Comparison of ENCODE assay signal across 17 cellular contexts in the genomic region with DNA sequence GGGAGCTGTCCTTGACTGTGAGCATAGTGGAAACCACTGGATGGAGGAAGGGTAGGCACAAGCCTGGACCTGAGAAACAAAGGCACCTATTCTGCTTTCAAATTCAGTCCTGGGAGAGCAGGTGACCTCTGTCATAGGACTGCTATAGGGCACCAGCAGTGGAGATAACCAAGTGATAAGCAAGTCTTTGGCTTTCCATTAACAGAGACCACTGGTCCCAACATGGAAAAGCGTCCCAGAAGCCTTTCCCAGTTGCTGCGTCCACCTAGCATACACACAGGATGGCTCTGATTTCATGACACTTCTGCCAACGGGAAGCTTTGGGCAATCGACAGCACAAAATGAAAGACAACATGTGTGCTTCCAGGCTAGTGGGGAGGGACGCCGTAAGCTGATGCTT. TPM values are rescaled to one million over a fixed set of nuclear protein-coding genes. Genes with fewer than 3 reads are reported as not detected.
DNase-seq lines count a peak whose midpoint lies in the region; ATAC-seq, FAIRE-seq and TF ChIP-seq lines count a peak whose summit lies in the region.
"Had no signal": no experiment of that assay in that cellular context is flagged by ENCODE, and none has a peak within 500 bp of the region (broad histone marks: within the 10 kb centered on the region; RNA-seq: fewer than 3 reads in every experiment).

No MANE protein-coding gene starts in this region.

- ATAC-seq in A549 (no peak; a peak in 1 of 6 replicates), HepG2 (peak; percentile 81), thoracic aorta (ENCODE audit: insufficient number of reproducible peaks, low FRiP score, low read depth) (no peak)
- ATAC-seq: GM12878 had no signal

- no TSS peak for BruUV-seq in HepG2 (replicated peaks; lab: Mats Ljungman, UMichigan)

- H3K36me3 ChIP-seq in HepG2 (replicated peaks in 1 of 2; ENCODE audit: control insufficient read depth in 1 of 2, insufficient read depth in 2 of 2, low read length in 2 of 2) = 0 out of 5 replicates have a peak, but pooled peaks cover 0 to 3% of the 10 kb centered on the region in 2 experiments
- no peaks in the 10 kb centered on the region for H3K36me3 ChIP-seq in thoracic aorta
- H3K36me3 ChIP-seq: BLaER1, HAP-1 had no signal

- H3K4me3 ChIP-seq in A549 (no peak overlapping the region), HepG2 (replicated peaks in 1 of 3; ENCODE audit: insufficient read depth in 1 of 3, low read depth in 2 of 3, low read length in 3 of 3) (no peak overlapping the region), thoracic aorta (peak overlapping the region; percentile 14)
- H3K4me3 ChIP-seq: BLaER1, GM12878, HAP-1 had no signal

- in situ Hi-C loops in HepG2 (cut with HindIII; ENCODE audit: extremely low pct_ligation_motif_present, low pct_unique_long_range_greater_than_20kb) = no loop called here

- DNase-seq in A549 (ENCODE audit: low read depth in 1 of 2, low spot score in 1 of 2) (no peak), NCI-H2029 (lab: John Stamatoyannopoulos, UW) (peak; percentile 56), HepG2 (ENCODE audit: low spot score) (peak; percentile 75), thoracic aorta (ENCODE audit: low spot score) (no peak), urothelium cell line (ENCODE audit: low spot score) (no peak)
- DNase-seq in stimulated activated CD4-positive, alpha-beta T cell treated with anti-CD3 and anti-CD28 coated beads, Interleukin-4, amount 100 ng/mL, for 24 hours = no peak
- no peak for DNase-seq in activated naive CD4-positive, alpha-beta T cell treated with anti-CD3 and anti-CD28 coated beads, Interleukin-2, amount 50 U/mL, for 16 hours
- DNase-seq: AML-193; CD8-positive, alpha-beta memory T cell; DMS79; GOT3 had no signal

- peak overlapping the region in 1 of 2 experiments; percentile 52; a peak in 2 of 6 replicates for H3K27ac ChIP-seq in A549
- peak overlapping the region; percentile 35 for H3K27ac ChIP-seq in HepG2 (ENCODE audit: extremely low read length, insufficient read depth, low read length)
- H3K27ac ChIP-seq in thoracic aorta = peak overlapping the region; percentile 96 to 99
- H3K27ac ChIP-seq: 22Rv1, BLaER1 had no signal

- FAIRE-seq in A549 (lab: Jason Lieb, UNC) (no peak), HepG2 (lab: Jason Lieb, UNC) (peak; percentile 75), urothelium cell line (lab: Jason Lieb, UNC) (no peak)
- FAIRE-seq: GM12878, GM18507 had no signal

- intact Hi-C loops in HepG2 (cut with micrococcal nuclease; ENCODE audit: unreplicated experiment) = loop anchor here (2.0 kb wide), 1 partner anchor 38 kb away; no protein-coding TSS in a partner anchor

- POLR2A ChIA-PET in A549 (lab: Yijun Ruan, JAX) = no interaction called here
- POLR2A ChIA-PET in HepG2 (lab: Yijun Ruan, JAX) = no interaction called here

- H3K4me1 ChIP-seq in A549 (peaks cover 94% of the 10 kb centered on the region), HepG2 (ENCODE audit: insufficient read depth, low read length) (peaks cover 70% of the 10 kb centered on the region), thoracic aorta (ENCODE audit: control insufficient read depth in 1 of 2, low read depth in 2 of 2) (peaks cover 49 to 96% of the 10 kb centered on the region in 2 donors)
- H3K4me1 ChIP-seq: BLaER1, HAP-1 had no signal

- WGBS in A549 (ENCODE audit: missing lambda C conversion rate) = 90% methylated on average over 3 of the region's 6 CpGs
- WGBS in HepG2 (ENCODE audit: low lambda C conversion rate) = 24% methylated on average over 6 of the region's 6 CpGs

- H3K27me3 ChIP-seq in HepG2 (ENCODE audit: control insufficient read depth in 1 of 2, insufficient read depth in 2 of 2, low read length in 2 of 2) = no peaks in the 10 kb centered on the region
- no peaks in the 10 kb centered on the region for H3K27me3 ChIP-seq in thoracic aorta (replicated peaks; ENCODE audit: insufficient read depth)
- H3K27me3 ChIP-seq: BLaER1 had no signal

- H3K9ac ChIP-seq in HepG2 (ENCODE audit: insufficient read depth, low read depth, low read length) = no peak overlapping the region
- H3K9ac ChIP-seq: BLaER1 had no signal

- H3K9me3 ChIP-seq in A549 (no peaks in the 10 kb centered on the region), HepG2 (ENCODE audit: low read length) (no peaks in the 10 kb centered on the region), thoracic aorta (no peaks in the 10 kb centered on the region)
- H3K9me3 ChIP-seq: BLaER1, HAP-1 had no signal

- TF ChIP-seq CTCF in A549 (IDR thresholded peaks at IDR 0.05) (no peak), HepG2 (CRISPR knock-in tag; IDR thresholded peaks at IDR 0.05) (no peak), thoracic aorta (IDR thresholded peaks at IDR 0.05) (no peak)

- TF ChIP-seq EP300 in A549 (IDR thresholded peaks at IDR 0.05) (no peak), HepG2 (IDR thresholded peaks at IDR 0.05; ENCODE audit: low read depth in 2 of 2, low read length in 2 of 2) (peak in 1 of 2 experiments; percentile 12; a peak in 1 of 4 replicates), HepG2 (CRISPR knock-in tag; IDR thresholded peaks at IDR 0.05; ENCODE audit: borderline replicate concordance) (no peak)

- H4K20me1 ChIP-seq in HepG2 (ENCODE audit: insufficient read depth, low read length) = 0 out of 2 replicates have a peak, but pooled peaks cover 3% of the 10 kb centered on the region
- H4K20me1 ChIP-seq: BLaER1 had no signal

- H2AFZ ChIP-seq in HepG2 (ENCODE audit: low read length) = no peak overlapping the region

- no peak for TF ChIP-seq RAD21 in A549 (conservative IDR thresholded peaks at IDR 0.05 in 1 of 2, IDR thresholded peaks at IDR 0.05 in 1 of 2)
- TF ChIP-seq RAD21 in HepG2 (CRISPR knock-in tag; IDR thresholded peaks at IDR 0.05) = no peak

- H3K79me2 ChIP-seq in HepG2 (ENCODE audit: insufficient read depth, low read length) = peaks cover 92% of the 10 kb centered on the region

- CTCF ChIA-PET in A549 (lab: Yijun Ruan, JAX) = interaction anchor here (1.0 kb wide), 1 partner anchor 219 kb away, joined by 3 read pairs; no protein-coding TSS in a partner anchor
- CTCF ChIA-PET in HepG2 (lab: Yijun Ruan, JAX; ENCODE audit: low intra/inter-chr PET ratio, low total read pairs) = no interaction called here

- TF ChIP-seq POLR2A in A549 (IDR thresholded peaks at IDR 0.05; ENCODE audit: low read length) = no peak
- no peak for TF ChIP-seq POLR2A in HepG2 (IDR thresholded peaks at IDR 0.05; ENCODE audit: insufficient read depth in 1 of 2, low read depth in 2 of 2, low read length in 2 of 2)

- peak overlapping the region; percentile 32; the same call in 1 of the 3 replicates for H3K4me2 ChIP-seq in A549
- peak overlapping the region; percentile 52 for H3K4me2 ChIP-seq in HepG2 (ENCODE audit: low read depth, low read length)
- H3K4me2 ChIP-seq: BLaER1 had no signal

TF ChIP-seq in A549, 52 proteins besides CTCF, POLR2A, EP300 and RAD21 (continues in another document):
- TF ChIP-seq HOXA7 (CRISPR knock-in tag; IDR thresholded peaks at IDR 0.05) (no peak), CBX8 (IDR thresholded peaks at IDR 0.05) (no peak), TP53 (CRISPR knock-in tag; IDR thresholded peaks at IDR 0.05) (no peak), HEYL (CRISPR knock-in tag; IDR thresholded peaks at IDR 0.05) (no peak), POLR2AphosphoS2 (conservative IDR thresholded peaks at IDR 0.05; ENCODE audit: low read length) (no peak)

TF ChIP-seq in HepG2, 621 proteins besides CTCF, POLR2A, EP300 and RAD21 (continues in another document):
- TF ChIP-seq ZNF17 (CRISPR knock-in tag; IDR thresholded peaks at IDR 0.05) (no peak), ZNF644 (CRISPR knock-in tag; IDR thresholded peaks at IDR 0.05; ENCODE audit: low read depth) (peak; percentile 88), ZNF747 (CRISPR knock-in tag; IDR thresholded peaks at IDR 0.05; ENCODE audit: borderline replicate concordance) (0 out of 2 replicates have a peak, but pooled peaks have one; percentile 43), ZNF12 (CRISPR knock-in tag; IDR thresholded peaks at IDR 0.05) (no peak)

RNA-seq across cellular contexts. Expression of a gene that starts 8.9 kb away (rescaled TPM):
- polyA plus RNA-seq in A549 (2011; rRNA removed) (57.4 and 65.2 TPM in 2 replicates), A549 (2017; fragmentation: RNase III; extraction: RNeasy Plus Mini Kit Qiagen cat#74134 plus additional on column Dnase treatment) (38.8 to 44.9 TPM (median 41.5 TPM) in 3 replicates), HepG2 (2011; rRNA removed) (11.3 and 12.0 TPM in 2 replicates)
- polyA plus RNA-seq in A549 (2012; cell fraction: cytosol; rRNA removed) = 19.0 and 24.2 TPM in 2 replicates
- polyA plus RNA-seq in A549 (2012; cell fraction: nucleus; rRNA removed) = 35.1 and 53.0 TPM in 2 replicates
- 60.5 and 65.0 TPM in 2 replicates for polyA minus RNA-seq in A549 (2011; rRNA and poly(A)+ RNA removed)
- total RNA-seq in HepG2 (2016; rRNA removed; fragmentation: Illumina TruSeq; extraction: Trizol) (20.1 and 31.5 TPM in 2 replicates), thoracic aorta (100 to 1,000 TPM in 1 of 2 donors, 10 to 100 TPM in 1; 91.5 to 144 TPM)
- 45.1 and 49.0 TPM in 2 replicates for total RNA-seq in HepG2 (2016; cell fraction: cytosol; rRNA removed; fragmentation: Illumina TruSeq; extraction: Trizol; ENCODE audit: low read depth)
- 19.7 and 31.7 TPM in 2 replicates for total RNA-seq in HepG2 (2016; cell fraction: insoluble cytoplasmic fraction; rRNA removed; fragmentation: Illumina TruSeq; extraction: Trizol)
- 30.2 and 35.9 TPM in 2 replicates for total RNA-seq in HepG2 (2016; cell fraction: membrane; rRNA removed; fragmentation: Illumina TruSeq; extraction: Trizol)
- total RNA-seq in HepG2 (2016; cell fraction: nucleus; rRNA removed; fragmentation: Illumina TruSeq; extraction: Trizol) = 43.4 and 49.5 TPM in 2 replicates
- polyA plus RNA-seq in HepG2 (2011; cell fraction: cytosol; rRNA removed) = 7.1 and 9.5 TPM in 2 replicates
- polyA plus RNA-seq in HepG2 (2011; cell fraction: nucleus; rRNA removed) = 27.4 and 27.6 TPM in 2 replicates
- polyA plus RNA-seq in HepG2 (2012) = 15.3 and 16.9 TPM in 2 replicates
- 8.5 and 8.8 TPM in 2 replicates for polyA plus RNA-seq in HepG2 (2016; cell fraction: cytosol; fragmentation: Illumina TruSeq; extraction: Trizol; ENCODE audit: low read depth)
- polyA plus RNA-seq in HepG2 (2016; cell fraction: insoluble cytoplasmic fraction; fragmentation: Illumina TruSeq; extraction: Trizol; ENCODE audit: low read depth) = 22.6 and 23.7 TPM in 2 replicates
- 18.2 and 20.7 TPM in 2 replicates for polyA plus RNA-seq in HepG2 (2016; cell fraction: membrane; fragmentation: Illumina TruSeq; extraction: Trizol; ENCODE audit: low read depth)
- polyA plus RNA-seq in HepG2 (2016; cell fraction: nucleus; fragmentation: Illumina TruSeq; extraction: Trizol; ENCODE audit: insufficient read depth, low read depth) = 80.9 and 84.1 TPM in 2 replicates
- polyA minus RNA-seq in HepG2 (2011; rRNA and poly(A)+ RNA removed; ENCODE audit: low replicate concordance) = 9.1 and 24.8 TPM in 2 replicates
- polyA minus RNA-seq in HepG2 (2011; cell fraction: cytosol; rRNA and poly(A)+ RNA removed) = 10.9 and 11.6 TPM in 2 replicates
- polyA minus RNA-seq in HepG2 (2011; cell fraction: nucleus; rRNA and poly(A)+ RNA removed) = 19.3 and 20.1 TPM in 2 replicates
- total RNA-seq: CD8-positive, alpha-beta memory T cell; G401 had no signal
- polyA plus RNA-seq: CD8-positive, alpha-beta memory T cell had no signal

Comparison
In these comparisons a context has a peak if more than half of its experiments do, and no peak if none do; other contexts are left out.
1. DNase-seq: peak in NCI-H2029 (single experiment) and HepG2 (single experiment); none in A549 (0 of 2), thoracic aorta (single experiment), urothelium cell line (single experiment), stimulated activated CD4-positive, alpha-beta T cell treated with anti-CD3 and anti-CD28 coated beads, Interleukin-4, amount 100 ng/mL, for 24 hours (single experiment) and activated naive CD4-positive, alpha-beta T cell treated with anti-CD3 and anti-CD28 coated beads, Interleukin-2, amount 50 U/mL, for 16 hours (single experiment).